ENCODE assay signal across 8 cellular contexts in genomic region chr5:40679998-40680681, GRCh38. TPM values are rescaled to one million over a fixed set of nuclear protein-coding genes. Genes with fewer than 3 reads are reported as not detected.
A peak's percentile ranks its signal among the peaks of the same experiment; 100 is the strongest.
DNase-seq lines count a peak whose midpoint lies in the region; ATAC-seq and TF ChIP-seq lines count a peak whose summit lies in the region.

No MANE protein-coding gene starts in this region.

- no peak overlapping the region for H3K18ac ChIP-seq in trophoblast cell (ENCODE audit: low read length)

- H2AK5ac ChIP-seq in trophoblast cell (ENCODE audit: low read length), result no peak overlapping the region

- no peaks in the 10 kb centered on the region for H3K36me3 ChIP-seq in trophoblast cell (ENCODE audit: control insufficient read depth in 1 of 2, insufficient read depth in 2 of 2, low read length in 2 of 2)

- no peak overlapping the region for H4K12ac ChIP-seq in trophoblast cell (ENCODE audit: low read depth, low read length)

- no peak overlapping the region for H2BK5ac ChIP-seq in trophoblast cell (ENCODE audit: low read depth, low read length, poor library complexity)

- H2BK120ac ChIP-seq in trophoblast cell (ENCODE audit: insufficient read depth, low read length, poor library complexity), result no peak overlapping the region

- H2AFZ ChIP-seq in trophoblast cell (ENCODE audit: insufficient read depth, low read length, poor library complexity), result no peak overlapping the region

- no peak overlapping the region for H3K14ac ChIP-seq in trophoblast cell (ENCODE audit: low read length)

- no peaks in the 10 kb centered on the region for H3K79me2 ChIP-seq in trophoblast cell (ENCODE audit: control insufficient read depth, insufficient read depth, low read length, poor library complexity)

- ATAC-seq in GM19023 (IDR thresholded peaks at IDR 0.05; ENCODE audit: unreplicated experiment) (peak; percentile 44), HG03196 (IDR thresholded peaks at IDR 0.05; ENCODE audit: unreplicated experiment) (peak; percentile 28)

- H3K79me1 ChIP-seq in trophoblast cell (ENCODE audit: low read length), result peaks cover 2% of the 10 kb centered on the region

- no peak for TF ChIP-seq CTCF in 22Rv1 (IDR thresholded peaks at IDR 0.05)
- no peak for TF ChIP-seq CTCF in foreskin fibroblast (IDR thresholded peaks at IDR 0.05; ENCODE audit: low read depth, low read length)

- no peak overlapping the region for H3K4ac ChIP-seq in trophoblast cell (ENCODE audit: low read depth, low read length)

- H4K91ac ChIP-seq in trophoblast cell (ENCODE audit: low read depth, low read length), result no peak overlapping the region

- H3K4me1 ChIP-seq in trophoblast cell (ENCODE audit: control insufficient read depth in 1 of 2, insufficient read depth in 2 of 2, low read length in 2 of 2), result peaks cover 10 to 20% of the 10 kb centered on the region in 2 experiments

- H3K9ac ChIP-seq in trophoblast cell (ENCODE audit: low read length), result no peak overlapping the region

- H3K4me2 ChIP-seq in trophoblast cell (ENCODE audit: low read length), result peak overlapping the region; percentile 83

- peak; percentile 43 to 51 for DNase-seq in activated CD4-positive, alpha-beta T cell treated with anti-CD3 and anti-CD28 coated beads, Interleukin-2, amount 50 U/mL, for 48 hours
- DNase-seq in foreskin fibroblast (peak in 1 of 2 donors; percentile 42), trophoblast cell (no peak), DMS79 treated with DMSO at 0.1 percent for 48 hours (lab: John Stamatoyannopoulos, UW) (no peak), anterior cingulate cortex (lab: John Stamatoyannopoulos, UW) (no peak)

- H3K27ac ChIP-seq in 22Rv1 (peak overlapping the region; percentile 93), trophoblast cell (ENCODE audit: low read depth, low read length) (no peak overlapping the region)

- peaks cover 25% of the 10 kb centered on the region for H3K27me3 ChIP-seq in trophoblast cell (ENCODE audit: insufficient read depth, low read length)

- H3K4me3 ChIP-seq in foreskin fibroblast (ENCODE audit: low read depth in 1 of 2, low read length in 2 of 2) (peak overlapping the region; percentile 57 to 81), trophoblast cell (ENCODE audit: low read depth, low read length) (peak overlapping the region; percentile 65)

- H4K8ac ChIP-seq in trophoblast cell (ENCODE audit: low read depth, low read length), result no peak overlapping the region

- H2BK12ac ChIP-seq in trophoblast cell (ENCODE audit: low read length), result no peak overlapping the region

- H3K23ac ChIP-seq in trophoblast cell (ENCODE audit: low read length), result no peak overlapping the region

- WGBS in trophoblast cell (ENCODE audit: extremely low coverage, insufficient coverage, insufficient read length), result no CpG with 5 or more reads among the region's 40 CpGs

- H3K9me3 ChIP-seq in trophoblast cell (ENCODE audit: insufficient read depth, low read depth, low read length), result peaks cover 11% of the 10 kb centered on the region

RNA-seq across cellular contexts. Expression of gene PTGER4, which starts 0.4 kb away (rescaled TPM):
- polyA plus RNA-seq in trophoblast cell (2013), result 0.19 and 0.49 TPM in 2 replicates

Comparison
In these comparisons a context has a peak if more than half of its experiments do, and no peak if none do; other contexts are left out.
1. DNase-seq: peak in activated CD4-positive, alpha-beta T cell treated with anti-CD3 and anti-CD28 coated beads, Interleukin-2, amount 50 U/mL, for 48 hours (2 of 2); none in trophoblast cell (0 of 2), DMS79 treated with DMSO at 0.1 percent for 48 hours (single experiment) and anterior cingulate cortex (0 of 58).